ENCODE assay signal across 9 cellular contexts in the genomic region with DNA sequence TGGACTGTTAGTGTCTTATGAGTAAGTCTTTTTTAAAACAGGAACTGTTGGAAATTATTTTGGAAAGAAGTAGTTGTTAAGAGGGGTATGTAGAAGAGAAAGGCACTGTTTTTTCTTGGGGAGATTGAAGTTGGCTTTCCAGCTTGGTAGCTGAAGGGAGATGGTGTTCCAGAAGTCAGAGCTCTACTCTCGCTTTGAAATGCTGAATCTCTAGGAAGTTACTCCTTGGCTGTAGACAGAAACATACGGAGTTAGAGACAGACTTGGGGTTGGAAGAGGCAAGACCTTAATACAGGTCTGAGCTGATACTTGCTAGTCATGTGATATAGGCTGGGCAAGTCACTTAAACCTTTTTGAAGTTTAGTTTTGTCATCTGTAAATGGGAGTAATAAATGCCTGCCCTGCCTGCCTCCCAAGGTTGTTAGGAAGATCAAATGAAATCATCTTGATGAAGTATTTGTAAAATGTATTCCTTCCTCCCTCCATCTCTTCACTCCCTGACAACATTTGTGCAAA. TPM values are rescaled to one million over a fixed set of nuclear protein-coding genes. Genes with fewer than 3 reads are reported as not detected.
DNase-seq lines count a peak whose midpoint lies in the region; ATAC-seq, FAIRE-seq and TF ChIP-seq lines count a peak whose summit lies in the region.
"Had no signal": no experiment of that assay in that cellular context is flagged by ENCODE, and none has a peak within 500 bp of the region (broad histone marks: within the 10 kb centered on the region; RNA-seq: fewer than 3 reads in every experiment).

No MANE protein-coding gene starts in this region.

- no peak for TF ChIP-seq RAD21 in HCT116 (IDR thresholded peaks at IDR 0.05; ENCODE audit: low read depth)

- H3K4me3 ChIP-seq in HCT116 (replicated peaks in 1 of 2; ENCODE audit: low read depth in 1 of 2, low read length in 2 of 2) = no peak overlapping the region
- peak overlapping the region; percentile 74 for H3K4me3 ChIP-seq in WI38 (ENCODE audit: low read depth, low read length)
- peak overlapping the region; percentile 46 for H3K4me3 ChIP-seq in fibroblast of villous mesenchyme (ENCODE audit: low read depth, low read length)
- no peak overlapping the region for H3K4me3 ChIP-seq in small intestine (ENCODE audit: low read depth in 1 of 2, low read length in 2 of 2)
- no peak overlapping the region for H3K4me3 ChIP-seq in pancreas

- RAD21 ChIA-PET in HCT116 (lab: Charles Lee; ENCODE audit: low non-redundant PET in 1 of 2, low total read pairs in 2 of 2, uncharacterized antibody in 2 of 2, unreplicated experiment in 2 of 2) = no interaction called here

- H3K27me3 ChIP-seq in HCT116 (ENCODE audit: insufficient read depth, low read length) (no peaks in the 10 kb centered on the region), small intestine (ENCODE audit: control insufficient read depth in 2 of 2, insufficient read depth in 2 of 2, low read length in 2 of 2) (no peaks in the 10 kb centered on the region), pancreas (no peaks in the 10 kb centered on the region)

- no peak overlapping the region for H3K27ac ChIP-seq in HCT116 (ENCODE audit: low read depth, low read length)
- H3K27ac ChIP-seq in small intestine (ENCODE audit: low read depth in 1 of 2, low read length in 1 of 2) = peak overlapping the region; percentile 16 to 28
- H3K27ac ChIP-seq in pancreas = peak overlapping the region in 2 of 4 donors; percentile 15 to 26

- POLR2A ChIA-PET in HCT116 (lab: Charles Lee) = no interaction called here

- CTCF ChIA-PET in HCT116 (lab: Charles Lee) = interaction anchor here (1.2 to 1.3 kb wide), 2 partner anchors 29 to 197 kb away, joined by 3 read pairs; partner anchors contain the start of genes HTD2 and RPP14

- H4K20me1 ChIP-seq in HCT116 (ENCODE audit: insufficient read depth) = no peaks in the 10 kb centered on the region

- no peaks in the 10 kb centered on the region for H3K9me3 ChIP-seq in HCT116 (ENCODE audit: control insufficient read depth in 1 of 2, insufficient read depth in 1 of 2, low read depth in 1 of 2, low read length in 2 of 2)
- no peaks in the 10 kb centered on the region for H3K9me3 ChIP-seq in small intestine (ENCODE audit: control insufficient read depth, low read depth)
- H3K9me3 ChIP-seq in pancreas = no peaks in the 10 kb centered on the region

- ATAC-seq in HCT116 = no peak
- no peak for ATAC-seq in pancreas
- no peak for ATAC-seq in GM19035 (IDR thresholded peaks at IDR 0.05; ENCODE audit: unreplicated experiment)

- no peaks in the 10 kb centered on the region for H3K9me2 ChIP-seq in HCT116 (ENCODE audit: insufficient read depth)

- no TSS peak for BruUV-seq in HCT116 (replicated peaks; lab: Mats Ljungman, UMichigan)

- peak overlapping the region; percentile 95; the same call in 1 of the 2 replicates for H3K4me2 ChIP-seq in HCT116 (ENCODE audit: low read length)

- WGBS in small intestine, 3 donors = 53 to 68% (median 65%) methylated on average over 2 of the region's 2 CpGs
- 60 to 61% methylated on average over 2 of the region's 2 CpGs for WGBS in pancreas, 2 donors

- no peak overlapping the region for H2AFZ ChIP-seq in HCT116 (ENCODE audit: low read depth, low read length, poor library complexity, severe bottlenecking)

- no peak overlapping the region for H3K9ac ChIP-seq in HCT116 (ENCODE audit: low read length)

- DNase-seq in HCT116 (ENCODE audit: low read depth, low spot score) (no peak), fibroblast of villous mesenchyme (ENCODE audit: low read depth) (no peak), small intestine (no peak), medulla oblongata (ENCODE audit: extremely low spot score) (no peak), pancreas (no peak), OCI-M1 (lab: John Stamatoyannopoulos, UW) (no peak)
- DNase-seq: NCI-H345 had no signal

- TF ChIP-seq CTCF in HCT116 (IDR thresholded peaks at IDR 0.05 in 2 of 3, conservative IDR thresholded peaks at IDR 0.05 in 1 of 3; ENCODE audit: borderline replicate concordance in 1 of 3, insufficient read depth in 1 of 3, low read depth in 2 of 3, low read length in 2 of 3) (no peak), WI38 (IDR thresholded peaks at IDR 0.05; ENCODE audit: low read depth, low read length) (no peak), fibroblast of villous mesenchyme (IDR thresholded peaks at IDR 0.05; ENCODE audit: insufficient read depth, low read depth, low read length) (no peak), pancreas (IDR thresholded peaks at IDR 0.05) (no peak)

- FAIRE-seq in small intestine (lab: Jason Lieb, UNC) = no peak
- no peak for FAIRE-seq in pancreas (lab: Jason Lieb, UNC)

- H3K36me3 ChIP-seq in HCT116 (ENCODE audit: control insufficient read depth in 1 of 2, insufficient read depth in 2 of 2, low read length in 2 of 2) = no peaks in the 10 kb centered on the region
- no peaks in the 10 kb centered on the region for H3K36me3 ChIP-seq in small intestine (ENCODE audit: control insufficient read depth in 2 of 2, insufficient read depth in 2 of 2, low read length in 2 of 2)
- no peaks in the 10 kb centered on the region for H3K36me3 ChIP-seq in pancreas

- H3K4me1 ChIP-seq in HCT116 (ENCODE audit: control insufficient read depth in 1 of 2, insufficient read depth in 2 of 2, low read length in 2 of 2) (peaks cover 14 to 33% of the 10 kb centered on the region in 2 experiments; a peak in 3 of 4 replicates), small intestine (ENCODE audit: control insufficient read depth in 2 of 2, insufficient read depth in 1 of 2, low read depth in 1 of 2, low read length in 1 of 2) (no peaks in the 10 kb centered on the region), pancreas (peaks cover 0 to 10% (median 5%) of the 10 kb centered on the region in 3 donors)

- TF ChIP-seq POLR2A in HCT116 (IDR thresholded peaks at IDR 0.05; ENCODE audit: borderline replicate concordance, extremely low read depth, insufficient read depth, insufficient read length) = no peak

- no peaks in the 10 kb centered on the region for H3K79me2 ChIP-seq in HCT116 (ENCODE audit: insufficient read depth, low read length)

- intact Hi-C loops in HCT116 (cut with micrococcal nuclease) = no loop called here
- intact Hi-C loops in pancreas (cut with DNase I) = loop anchor here in 1 of 3 donors (10.0 kb wide), 1 partner anchor 159 kb away; the partner anchor contains the start of gene KCTD6

TF ChIP-seq in HCT116, 20 proteins besides CTCF, POLR2A, EP300 and RAD21:
- no peak for TF ChIP-seq SIN3A (IDR thresholded peaks at IDR 0.05; ENCODE audit: low read depth)
- TF ChIP-seq EGR1 (IDR thresholded peaks at IDR 0.05; ENCODE audit: low read depth) = no peak

RNA-seq across cellular contexts. Expression of gene PXK, which starts 2.8 kb away (rescaled TPM):
- total RNA-seq in HCT116 (2021; ENCODE audit: unreplicated experiment) (10.2 TPM), fibroblast of villous mesenchyme (57.9 and 64.7 TPM in 2 replicates), pancreas (10 to 100 TPM in 1 of 6 donors, 1 to 10 TPM in 5; 6.1 to 11.2 (median 7.9) TPM)
- polyA plus RNA-seq in HCT116 (2012) = 6.3 and 8.5 TPM in 2 replicates
- polyA plus RNA-seq in small intestine (1 to 10 TPM; 5.1 to 9.2 (median 9.1) TPM), pancreas (1 to 10 TPM; 3.2 to 6.2 TPM)

RNA-seq across cellular contexts. Expression of gene HTD2, which starts 29.2 kb away (rescaled TPM):
- total RNA-seq in HCT116 (2021; ENCODE audit: unreplicated experiment) = 13.5 TPM
- 4.9 and 6.0 TPM in 2 replicates for polyA plus RNA-seq in HCT116 (2012)
- 4.2 and 9.9 TPM in 2 replicates for total RNA-seq in fibroblast of villous mesenchyme
- 1 to 10 TPM; 5.4 to 7.8 (median 6.5) TPM for polyA plus RNA-seq in small intestine
- 1 to 10 TPM; 2.6 to 4.4 (median 3.5) TPM for total RNA-seq in pancreas
- 1 to 10 TPM in 1 of 2 donors, under 1 TPM in 1; 0.68 to 5.5 TPM for polyA plus RNA-seq in pancreas

RNA-seq across cellular contexts. Expression of gene RPP14, which starts 29.4 kb away (rescaled TPM):
- total RNA-seq in HCT116 (2021; ENCODE audit: unreplicated experiment) = 22.4 TPM
- polyA plus RNA-seq in HCT116 (2012) = 9.2 and 11.1 TPM in 2 replicates
- 14.5 and 16.0 TPM in 2 replicates for total RNA-seq in fibroblast of villous mesenchyme
- 10 to 100 TPM; 11.7 to 19.9 (median 18.6) TPM for polyA plus RNA-seq in small intestine
- total RNA-seq in pancreas = 1 to 10 TPM; 5.0 to 7.7 (median 6.7) TPM
- polyA plus RNA-seq in pancreas = 1 to 10 TPM; 5.0 to 8.1 TPM

Comparison
In these comparisons a context has a peak if more than half of its experiments do, and no peak if none do; other contexts are left out.
1. H3K4me3 ChIP-seq: peak in WI38 (single experiment) and fibroblast of villous mesenchyme (single experiment); none in HCT116 (0 of 2), small intestine (0 of 2) and pancreas (0 of 4).